In genomic region chr12:77273898-77274297, GRCh38 we compare ENCODE assay signal across 27 cellular contexts.
"Had no signal": no experiment of that assay in that cellular context is flagged by ENCODE, and none has a peak within 500 bp of the region (broad histone marks: within the 10 kb centered on the region; RNA-seq: fewer than 3 reads in every experiment).

No MANE protein-coding gene starts in this region.

- H3K36me3 ChIP-seq: colonic mucosa, esophagus muscularis mucosa, esophagus squamous epithelium, gastrocnemius medialis, gastroesophageal sphincter, heart left ventricle had no signal

- H3K9me3 Mint-ChIP-seq: endodermal cell had no signal

- FAIRE-seq: colon, endometrium, endothelial cell of umbilical vein, frontal cortex had no signal

- H3K27me3 Mint-ChIP-seq: dendritic cell treated with granulocyte-macrophage colony-stimulating factor and Interleukin-4, amounts not matched to agents 40 ng/mL and 50 ng/mL, for 4 days; effector memory CD8-positive, alpha-beta T cell had no signal

- H3K27me3 ChIP-seq: colonic mucosa, dorsolateral prefrontal cortex, esophagus muscularis mucosa, esophagus squamous epithelium, foreskin keratinocyte, gastrocnemius medialis, gastroesophageal sphincter, heart left ventricle had no signal

- H3K4me1 ChIP-seq: colonic mucosa, esophagus muscularis mucosa, esophagus squamous epithelium, foreskin keratinocyte, gastrocnemius medialis, gastroesophageal sphincter, heart left ventricle had no signal

- H3K27ac Mint-ChIP-seq: dendritic cell treated with granulocyte-macrophage colony-stimulating factor and Interleukin-4, amounts not matched to agents 40 ng/mL and 50 ng/mL, for 4 days; effector memory CD8-positive, alpha-beta T cell; endodermal cell had no signal

- H3K4me3 Mint-ChIP-seq: dendritic cell treated with granulocyte-macrophage colony-stimulating factor and Interleukin-4, amounts not matched to agents 40 ng/mL and 50 ng/mL, for 4 days; effector memory CD8-positive, alpha-beta T cell; endodermal cell had no signal

- ATAC-seq: effector memory CD8-positive, alpha-beta T cell; esophagus mucosa; foreskin keratinocyte; gastrocnemius medialis; gastroesophageal sphincter; heart left ventricle had no signal

- H3K4me3 ChIP-seq: colonic mucosa, coronary artery, dorsolateral prefrontal cortex, esophagus muscularis mucosa, esophagus squamous epithelium, gastrocnemius medialis, gastroesophageal sphincter, heart left ventricle had no signal

- H3K27ac ChIP-seq: colonic mucosa, coronary artery, dorsolateral prefrontal cortex, epithelial cell of prostate, esophagus muscularis mucosa, esophagus squamous epithelium, foreskin keratinocyte, gastrocnemius medialis, gastroesophageal sphincter, heart left ventricle had no signal

- H3K4me1 Mint-ChIP-seq: endodermal cell had no signal

- H3K9me3 ChIP-seq: colonic mucosa, esophagus muscularis mucosa, esophagus squamous epithelium, gastrocnemius medialis, gastroesophageal sphincter, heart left ventricle had no signal

- DNase-seq: colonic mucosa; cortex of kidney; dermis blood vessel endothelial cell; dorsolateral prefrontal cortex; effector CD4-positive, alpha-beta T cell; effector CD8-positive, alpha-beta T cell; effector memory CD4-positive, alpha-beta T cell; effector memory CD8-positive, alpha-beta T cell; endodermal cell; erythroblast; esophagus squamous epithelium; foreskin fibroblast; foreskin keratinocyte; foreskin melanocyte; gastrocnemius medialis; head of caudate nucleus; heart left ventricle had no signal
